In the genomic region with DNA sequence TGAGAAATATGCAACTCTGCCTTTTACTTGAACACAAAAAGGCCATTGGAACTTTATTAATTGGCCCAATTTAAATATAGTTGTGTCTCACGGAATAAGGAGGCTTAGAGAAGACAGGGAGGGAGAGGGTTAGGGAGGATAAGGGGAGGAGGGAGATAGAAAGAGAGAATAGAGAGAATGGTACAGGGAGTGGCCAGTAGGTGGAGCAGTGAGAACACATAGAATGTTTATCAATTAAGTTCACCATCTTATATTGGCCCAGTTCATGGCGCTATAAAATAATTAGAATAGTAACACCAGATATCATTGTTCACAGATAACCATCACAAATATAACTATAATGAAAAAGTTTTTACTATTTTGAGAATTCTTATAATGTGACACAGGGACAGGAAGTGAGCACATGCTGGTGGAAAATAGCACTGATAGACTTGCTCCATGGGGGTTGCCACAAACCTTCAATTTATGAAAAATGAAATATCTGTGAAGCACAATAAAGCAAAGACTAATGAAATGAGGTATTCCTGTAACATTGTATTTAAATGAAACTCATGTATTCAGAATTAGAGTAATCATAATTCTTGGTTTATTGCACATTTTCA, we compare ENCODE assay signal across 9 cellular contexts.
DNase-seq lines count a peak whose midpoint lies in the region; ATAC-seq, FAIRE-seq and TF ChIP-seq lines count a peak whose summit lies in the region.
"Had no signal": no experiment of that assay in that cellular context is flagged by ENCODE, and none has a peak within 500 bp of the region (broad histone marks: within the 10 kb centered on the region; RNA-seq: fewer than 3 reads in every experiment).

No MANE protein-coding gene starts in this region.

- H3K4me1 ChIP-seq in A549 (no peaks in the 10 kb centered on the region), HAP-1 (no peaks in the 10 kb centered on the region), KMS-11 (ENCODE audit: low read depth, poor library complexity, severe bottlenecking) (no peaks in the 10 kb centered on the region)

- TF ChIP-seq RAD21 in A549 (conservative IDR thresholded peaks at IDR 0.05 in 1 of 2, IDR thresholded peaks at IDR 0.05 in 1 of 2), result peak; percentile 24 to 26; a peak in 1 of 5 replicates

- H3K36me3 ChIP-seq in HAP-1 (replicated peaks), result no peaks in the 10 kb centered on the region
- no peaks in the 10 kb centered on the region for H3K36me3 ChIP-seq in KMS-11 (ENCODE audit: insufficient read depth)
- H3K36me3 ChIP-seq: thoracic aorta had no signal

- H3K27me3 ChIP-seq in HAP-1 (ENCODE audit: low read depth) (no peaks in the 10 kb centered on the region), KMS-11 (ENCODE audit: insufficient read depth, low read depth) (no peaks in the 10 kb centered on the region)

- DNase-seq in A549 (ENCODE audit: low read depth in 1 of 2, low spot score in 1 of 2) (peak in 1 of 2 experiments; percentile 37), GM12864 (ENCODE audit: low read depth) (no peak), HAP-1 (ENCODE audit: low spot score in 2 of 2) (peak; percentile 63 to 70), SK-N-DZ (ENCODE audit: low spot score) (peak; percentile 63), fibroblast of the conjunctiva (ENCODE audit: low read depth) (peak; percentile 26), ureter (ENCODE audit: low spot score) (no peak)
- peak; percentile 17 for DNase-seq in stimulated activated CD4-positive, alpha-beta T cell treated with anti-CD3 and anti-CD28 coated beads, Interleukin-4, amount 100 ng/mL, for 24 hours

- no peak for TF ChIP-seq POLR2A in A549 (IDR thresholded peaks at IDR 0.05; ENCODE audit: low read length)

- no peak overlapping the region for H3K4me2 ChIP-seq in A549
- H3K4me2 ChIP-seq in KMS-11, result no peak overlapping the region

- FAIRE-seq in A549 (lab: Jason Lieb, UNC), result no peak

- H3K9me3 ChIP-seq in A549 (no peaks in the 10 kb centered on the region), HAP-1 (no peaks in the 10 kb centered on the region)
- H3K9me3 ChIP-seq: thoracic aorta had no signal

- TF ChIP-seq EP300 in A549 (IDR thresholded peaks at IDR 0.05), result no peak

- in situ Hi-C loops in HAP-1 (cut with MboI; ENCODE audit: low sequenced_read_pairs), result no loop called here

- H4K20me1 ChIP-seq in KMS-11 (ENCODE audit: insufficient read depth), result no peaks in the 10 kb centered on the region

- H3K27ac ChIP-seq in A549, result no peak overlapping the region
- no peak overlapping the region for H3K27ac ChIP-seq in KMS-11
- H3K27ac ChIP-seq: thoracic aorta had no signal

- POLR2A ChIA-PET in A549 (lab: Yijun Ruan, JAX), result no interaction called here

- peak; percentile 56 to 67; a peak in 3 of 6 replicates for ATAC-seq in A549

- no peaks in the 10 kb centered on the region for H3K79me2 ChIP-seq in KMS-11 (ENCODE audit: insufficient read depth, low read depth)

- H2AFZ ChIP-seq in KMS-11 (ENCODE audit: low read depth), result no peak overlapping the region

- CTCF ChIA-PET in A549 (lab: Yijun Ruan, JAX), result no interaction called here

- WGBS in A549 (ENCODE audit: missing lambda C conversion rate), result 14% methylated on average over 2 of the region's 2 CpGs

- H3K4me3 ChIP-seq in A549, result no peak overlapping the region
- H3K4me3 ChIP-seq in GM12864 (ENCODE audit: low read depth, low read length), result no peak overlapping the region
- H3K4me3 ChIP-seq in HAP-1, result no peak overlapping the region
- no peak overlapping the region for H3K4me3 ChIP-seq in KMS-11 (IDR thresholded peaks at IDR 0.05; ENCODE audit: insufficient read depth, low read depth, low read length)
- H3K4me3 ChIP-seq: thoracic aorta had no signal

- peak; percentile 30; the same call in 2 of the 3 replicates for TF ChIP-seq CTCF in A549 (IDR thresholded peaks at IDR 0.05)
- peak; percentile 69 for TF ChIP-seq CTCF in GM12864 (IDR thresholded peaks at IDR 0.05; ENCODE audit: low read depth, low read length, missing control alignments)
- peak; percentile 57 for TF ChIP-seq CTCF in KMS-11 (conservative IDR thresholded peaks at IDR 0.05; ENCODE audit: low read depth, low read length)

- no peak overlapping the region for H3K9ac ChIP-seq in KMS-11

TF ChIP-seq in A549, 52 proteins besides CTCF, POLR2A, EP300 and RAD21:
- no peak for TF ChIP-seq RFX5 (IDR thresholded peaks at IDR 0.05)
- no peak for TF ChIP-seq NFE2L2 (conservative IDR thresholded peaks at IDR 0.05; ENCODE audit: low read length)
- TF ChIP-seq MYC (IDR thresholded peaks at IDR 0.05; ENCODE audit: borderline replicate concordance, low read length), result no peak
- no peak for TF ChIP-seq EHF (CRISPR knock-in tag; IDR thresholded peaks at IDR 0.05)
- no peak for TF ChIP-seq CHD2 (IDR thresholded peaks at IDR 0.05; ENCODE audit: low read length, partially characterized antibody)

Comparison
In these comparisons a context has a peak if more than half of its experiments do, and no peak if none do; other contexts are left out.
1. DNase-seq: peak in HAP-1 (2 of 2), SK-N-DZ (single experiment), fibroblast of the conjunctiva (single experiment) and stimulated activated CD4-positive, alpha-beta T cell treated with anti-CD3 and anti-CD28 coated beads, Interleukin-4, amount 100 ng/mL, for 24 hours (single experiment); none in GM12864 (single experiment) and ureter (single experiment).
2. Peak in every context shown above with its lines, with median percentiles within 50 percentile points of each other: CTCF ChIP-seq.